19 cellular contexts compared by ENCODE assay signal in genomic region chr11:2664886-2665746, GRCh38. TPM values are rescaled to one million over a fixed set of nuclear protein-coding genes. Genes with fewer than 3 reads are reported as not detected.
DNase-seq lines count a peak whose midpoint lies in the region; ATAC-seq, FAIRE-seq and TF ChIP-seq lines count a peak whose summit lies in the region.
"Had no signal": no experiment of that assay in that cellular context is flagged by ENCODE, and none has a peak within 500 bp of the region (broad histone marks: within the 10 kb centered on the region; RNA-seq: fewer than 3 reads in every experiment).

No MANE protein-coding gene starts in this region.

- no peaks in the 10 kb centered on the region for H3K9me3 ChIP-seq in HepG2 (ENCODE audit: low read length)
- no peaks in the 10 kb centered on the region for H3K9me3 ChIP-seq in right lobe of liver

- H3K4me2 ChIP-seq in HepG2 (ENCODE audit: low read depth, low read length): no peak overlapping the region
- H3K4me2 ChIP-seq: GM23338 had no signal

- H3K36me3 Mint-ChIP-seq in progenitor cell of endocrine pancreas (ENCODE audit: insufficient read depth): peaks cover 45% of the 10 kb centered on the region

- ATAC-seq in HepG2: no peak
- no peak for ATAC-seq in right lobe of liver
- no peak for ATAC-seq in GM18520 (IDR thresholded peaks at IDR 0.05; ENCODE audit: unreplicated experiment)
- ATAC-seq: GM12878, GM23338, Panc1 had no signal

- H3K27me3 ChIP-seq in HepG2 (ENCODE audit: control insufficient read depth in 1 of 2, insufficient read depth in 2 of 2, low read length in 2 of 2): no peaks in the 10 kb centered on the region
- H3K27me3 ChIP-seq in right lobe of liver: no peaks in the 10 kb centered on the region

- H3K27ac ChIP-seq in HepG2 (ENCODE audit: extremely low read length, insufficient read depth, low read length) (no peak overlapping the region), right lobe of liver (no peak overlapping the region)
- H3K27ac ChIP-seq: HL-60 had no signal

- H3K4me3 ChIP-seq in HepG2 (replicated peaks in 1 of 3; ENCODE audit: insufficient read depth in 1 of 3, low read depth in 2 of 3, low read length in 3 of 3) (no peak overlapping the region), right lobe of liver (no peak overlapping the region)
- H3K4me3 ChIP-seq: GM12878, GM23338 had no signal

- TF ChIP-seq POLR2A in HepG2 (IDR thresholded peaks at IDR 0.05; ENCODE audit: insufficient read depth in 1 of 2, low read depth in 2 of 2, low read length in 2 of 2): peak in 1 of 2 experiments; percentile 46; a peak in 1 of 4 replicates
- TF ChIP-seq POLR2A in right lobe of liver (IDR thresholded peaks at IDR 0.05): no peak

- no peak overlapping the region for H3K27ac Mint-ChIP-seq in progenitor cell of endocrine pancreas
- H3K27ac Mint-ChIP-seq: CD4-positive, CD25-positive, alpha-beta regulatory T cell; GM23338; HFFc6 had no signal

- CTCF ChIA-PET in HepG2 (lab: Yijun Ruan, JAX; ENCODE audit: low intra/inter-chr PET ratio, low total read pairs): no interaction called here

- no peak for DNase-seq in HepG2 (ENCODE audit: low spot score)
- DNase-seq in right lobe of liver: no peak
- peak; percentile 39 for DNase-seq in islet precursor cell
- DNase-seq in progenitor cell of endocrine pancreas (ENCODE audit: low spot score, unreplicated experiment): peak; percentile 7
- no peak for DNase-seq in HCEC 1CT
- no peak for DNase-seq in cerebellar cortex (ENCODE audit: low spot score)
- DNase-seq: Calu3; CD4-positive, CD25-positive, alpha-beta regulatory T cell; DMS79; HFFc6; KG1; NCI-H1092; NCI-H446 treated with DMSO at 0.1 percent for 48 hours; NCI-H774 had no signal

- FAIRE-seq in HepG2 (lab: Jason Lieb, UNC): no peak
- FAIRE-seq: GM12878 had no signal

- H3K9me3 Mint-ChIP-seq in progenitor cell of endocrine pancreas (ENCODE audit: low read depth): peaks cover 18% of the 10 kb centered on the region

- no peak for TF ChIP-seq CTCF in HepG2 (CRISPR knock-in tag; IDR thresholded peaks at IDR 0.05)
- TF ChIP-seq CTCF in right lobe of liver (IDR thresholded peaks at IDR 0.05): no peak
- no peak for TF ChIP-seq CTCF in progenitor cell of endocrine pancreas (IDR thresholded peaks at IDR 0.05; ENCODE audit: unreplicated experiment)

- peaks cover 94% of the 10 kb centered on the region for H4K20me1 ChIP-seq in HepG2 (ENCODE audit: insufficient read depth, low read length)

- TF ChIP-seq EP300 in HepG2 (IDR thresholded peaks at IDR 0.05; ENCODE audit: low read depth in 2 of 2, low read length in 2 of 2): no peak
- TF ChIP-seq EP300 in HepG2 (CRISPR knock-in tag; IDR thresholded peaks at IDR 0.05; ENCODE audit: borderline replicate concordance): no peak

- H3K4me1 Mint-ChIP-seq in progenitor cell of endocrine pancreas (ENCODE audit: low read depth): peaks cover 17% of the 10 kb centered on the region
- H3K4me1 Mint-ChIP-seq: GM23338 had no signal

- H3K36me3 ChIP-seq in HepG2 (replicated peaks in 1 of 2; ENCODE audit: control insufficient read depth in 1 of 2, insufficient read depth in 2 of 2, low read length in 2 of 2): peaks cover 25 to 76% of the 10 kb centered on the region in 2 experiments
- H3K36me3 ChIP-seq in right lobe of liver: no peaks in the 10 kb centered on the region

- no peaks in the 10 kb centered on the region for H3K27me3 Mint-ChIP-seq in progenitor cell of endocrine pancreas
- H3K27me3 Mint-ChIP-seq: CD4-positive, CD25-positive, alpha-beta regulatory T cell had no signal

- intact Hi-C loops in HepG2 (cut with micrococcal nuclease; ENCODE audit: unreplicated experiment) (no loop called here), right lobe of liver (cut with DNase I) (no loop called here)

- TF ChIP-seq RAD21 in HepG2 (CRISPR knock-in tag; IDR thresholded peaks at IDR 0.05): no peak

- POLR2A ChIA-PET in HepG2 (lab: Yijun Ruan, JAX): interaction anchor here (1.0 kb wide), 1 partner anchor 29 kb away, joined by 3 read pairs; no protein-coding TSS in a partner anchor

- in situ Hi-C loops in HepG2 (cut with HindIII; ENCODE audit: extremely low pct_ligation_motif_present, low pct_unique_long_range_greater_than_20kb): loop anchor here (10.0 kb wide), 1 partner anchor 130 kb away; no protein-coding TSS in a partner anchor

- peaks cover 54% of the 10 kb centered on the region for H3K79me2 ChIP-seq in HepG2 (ENCODE audit: insufficient read depth, low read length)

- no peak overlapping the region for H3K4me3 Mint-ChIP-seq in progenitor cell of endocrine pancreas (ENCODE audit: low read depth)
- H3K4me3 Mint-ChIP-seq: GM23338, HFFc6 had no signal

- H3K4me1 ChIP-seq in HepG2 (ENCODE audit: insufficient read depth, low read length) (peaks cover 75% of the 10 kb centered on the region), right lobe of liver (no peaks in the 10 kb centered on the region)

- no TSS peak for BruUV-seq in HepG2 (replicated peaks; lab: Mats Ljungman, UMichigan)

- H2AFZ ChIP-seq in HepG2 (ENCODE audit: low read length): no peak overlapping the region
- H2AFZ ChIP-seq: GM23338 had no signal

- no peak overlapping the region for H3K9ac ChIP-seq in HepG2 (ENCODE audit: insufficient read depth, low read depth, low read length)

- WGBS in HepG2 (ENCODE audit: low lambda C conversion rate): 98% methylated on average over 14 of the region's 17 CpGs
- WGBS in right lobe of liver (ENCODE audit: insufficient coverage, low coverage, low lambda C conversion rate, missing lambda C conversion rate): 81% methylated on average over 6 of the region's 17 CpGs

TF ChIP-seq in HepG2, 621 proteins besides CTCF, POLR2A, EP300 and RAD21 (continues in another document):
- TF ChIP-seq KLF13 (CRISPR knock-in tag; IDR thresholded peaks at IDR 0.05) (no peak), PAF1 (CRISPR knock-in tag; IDR thresholded peaks at IDR 0.05) (0 out of 2 replicates have a peak, but pooled peaks have one; percentile 45), POLR2G (IDR thresholded peaks at IDR 0.05; ENCODE audit: low read depth, low read length) (peak; percentile 3; the same call in 1 of the 2 replicates), RBM22 (optimal IDR thresholded peaks at IDR 0.05; ENCODE audit: low read length) (peak; percentile 81), RBM39 (IDR thresholded peaks at IDR 0.05; ENCODE audit: low read depth, low read length, poor library complexity, severe bottlenecking) (no peak), AGO1 (IDR thresholded peaks at IDR 0.05; ENCODE audit: low read depth, low read length, poor library complexity, severe bottlenecking) (peak; percentile 15)
- TF ChIP-seq, protein P1, sequence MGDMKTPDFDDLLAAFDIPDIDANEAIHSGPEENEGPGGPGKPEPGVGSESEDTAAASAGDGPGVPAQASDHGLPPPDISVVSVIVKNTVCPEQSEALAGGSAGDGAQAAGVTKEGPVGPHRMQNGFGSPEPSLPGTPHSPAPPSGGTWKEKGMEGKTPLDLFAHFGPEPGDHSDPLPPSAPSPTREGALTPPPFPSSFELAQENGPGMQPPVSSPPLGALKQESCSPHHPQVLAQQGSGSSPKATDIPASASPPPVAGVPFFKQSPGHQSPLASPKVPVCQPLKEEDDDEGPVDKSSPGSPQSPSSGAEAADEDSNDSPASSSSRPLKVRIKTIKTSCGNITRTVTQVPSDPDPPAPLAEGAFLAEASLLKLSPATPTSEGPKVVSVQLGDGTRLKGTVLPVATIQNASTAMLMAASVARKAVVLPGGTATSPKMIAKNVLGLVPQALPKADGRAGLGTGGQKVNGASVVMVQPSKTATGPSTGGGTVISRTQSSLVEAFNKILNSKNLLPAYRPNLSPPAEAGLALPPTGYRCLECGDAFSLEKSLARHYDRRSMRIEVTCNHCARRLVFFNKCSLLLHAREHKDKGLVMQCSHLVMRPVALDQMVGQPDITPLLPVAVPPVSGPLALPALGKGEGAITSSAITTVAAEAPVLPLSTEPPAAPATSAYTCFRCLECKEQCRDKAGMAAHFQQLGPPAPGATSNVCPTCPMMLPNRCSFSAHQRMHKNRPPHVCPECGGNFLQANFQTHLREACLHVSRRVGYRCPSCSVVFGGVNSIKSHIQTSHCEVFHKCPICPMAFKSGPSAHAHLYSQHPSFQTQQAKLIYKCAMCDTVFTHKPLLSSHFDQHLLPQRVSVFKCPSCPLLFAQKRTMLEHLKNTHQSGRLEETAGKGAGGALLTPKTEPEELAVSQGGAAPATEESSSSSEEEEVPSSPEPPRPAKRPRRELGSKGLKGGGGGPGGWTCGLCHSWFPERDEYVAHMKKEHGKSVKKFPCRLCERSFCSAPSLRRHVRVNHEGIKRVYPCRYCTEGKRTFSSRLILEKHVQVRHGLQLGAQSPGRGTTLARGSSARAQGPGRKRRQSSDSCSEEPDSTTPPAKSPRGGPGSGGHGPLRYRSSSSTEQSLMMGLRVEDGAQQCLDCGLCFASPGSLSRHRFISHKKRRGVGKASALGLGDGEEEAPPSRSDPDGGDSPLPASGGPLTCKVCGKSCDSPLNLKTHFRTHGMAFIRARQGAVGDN (CRISPR knock-in tag; IDR thresholded peaks at IDR 0.05): peak; percentile 11; the same call in 1 of the 2 replicates

RNA-seq across cellular contexts. Expression of gene KCNQ1OT1, which starts 34.7 kb away (rescaled TPM):
- total RNA-seq in HepG2 (2016; rRNA removed; fragmentation: Illumina TruSeq; extraction: Trizol): 2.5 and 18.9 TPM in 2 replicates
- total RNA-seq in HepG2 (2016; cell fraction: cytosol; rRNA removed; fragmentation: Illumina TruSeq; extraction: Trizol; ENCODE audit: low read depth): 0.30 and 0.35 TPM in 2 replicates
- total RNA-seq in HepG2 (2016; cell fraction: insoluble cytoplasmic fraction; rRNA removed; fragmentation: Illumina TruSeq; extraction: Trizol): 2.0 and 16.5 TPM in 2 replicates
- 0.90 and 1.1 TPM in 2 replicates for total RNA-seq in HepG2 (2016; cell fraction: membrane; rRNA removed; fragmentation: Illumina TruSeq; extraction: Trizol)
- 66.8 and 83.4 TPM in 2 replicates for total RNA-seq in HepG2 (2016; cell fraction: nucleus; rRNA removed; fragmentation: Illumina TruSeq; extraction: Trizol)
- 1.3 TPM in 2 replicates for polyA plus RNA-seq in HepG2 (2011; rRNA removed)
- polyA plus RNA-seq in HepG2 (2011; cell fraction: cytosol; rRNA removed): 0.05 TPM in 2 replicates
- 11.8 and 14.7 TPM in 2 replicates for polyA plus RNA-seq in HepG2 (2011; cell fraction: nucleus; rRNA removed)
- polyA plus RNA-seq in HepG2 (2012): 1.9 and 2.0 TPM in 2 replicates
- polyA plus RNA-seq in HepG2 (2016; cell fraction: cytosol; fragmentation: Illumina TruSeq; extraction: Trizol; ENCODE audit: low read depth): 0.01 and 0.02 TPM in 2 replicates
- 0.15 and 0.17 TPM in 2 replicates for polyA plus RNA-seq in HepG2 (2016; cell fraction: insoluble cytoplasmic fraction; fragmentation: Illumina TruSeq; extraction: Trizol; ENCODE audit: low read depth)
- 0.03 and 0.06 TPM in 2 replicates for polyA plus RNA-seq in HepG2 (2016; cell fraction: membrane; fragmentation: Illumina TruSeq; extraction: Trizol; ENCODE audit: low read depth)
- 8.4 and 10.5 TPM in 2 replicates for polyA plus RNA-seq in HepG2 (2016; cell fraction: nucleus; fragmentation: Illumina TruSeq; extraction: Trizol; ENCODE audit: insufficient read depth, low read depth)
- polyA minus RNA-seq in HepG2 (2011; rRNA and poly(A)+ RNA removed; ENCODE audit: low replicate concordance): 0.05 and 36.1 TPM in 2 replicates
- 0.79 and 0.97 TPM in 2 replicates for polyA minus RNA-seq in HepG2 (2011; cell fraction: cytosol; rRNA and poly(A)+ RNA removed)
- 112 and 125 TPM in 2 replicates for polyA minus RNA-seq in HepG2 (2011; cell fraction: nucleus; rRNA and poly(A)+ RNA removed)
- 1 to 10 TPM in 2 of 6 experiments, under 1 TPM in 4; 0.37 to 1.7 (median 0.60) TPM for total RNA-seq in right lobe of liver
- 18.0 and 18.7 TPM in 2 replicates for total RNA-seq in progenitor cell of endocrine pancreas

Comparison
In these comparisons a context has a peak if more than half of its experiments do, and no peak if none do; other contexts are left out.
1. DNase-seq: peak in islet precursor cell (single experiment) and progenitor cell of endocrine pancreas (single experiment); none in HepG2 (single experiment), right lobe of liver (0 of 3), HCEC 1CT (single experiment) and cerebellar cortex (single experiment).